In the genomic region with DNA sequence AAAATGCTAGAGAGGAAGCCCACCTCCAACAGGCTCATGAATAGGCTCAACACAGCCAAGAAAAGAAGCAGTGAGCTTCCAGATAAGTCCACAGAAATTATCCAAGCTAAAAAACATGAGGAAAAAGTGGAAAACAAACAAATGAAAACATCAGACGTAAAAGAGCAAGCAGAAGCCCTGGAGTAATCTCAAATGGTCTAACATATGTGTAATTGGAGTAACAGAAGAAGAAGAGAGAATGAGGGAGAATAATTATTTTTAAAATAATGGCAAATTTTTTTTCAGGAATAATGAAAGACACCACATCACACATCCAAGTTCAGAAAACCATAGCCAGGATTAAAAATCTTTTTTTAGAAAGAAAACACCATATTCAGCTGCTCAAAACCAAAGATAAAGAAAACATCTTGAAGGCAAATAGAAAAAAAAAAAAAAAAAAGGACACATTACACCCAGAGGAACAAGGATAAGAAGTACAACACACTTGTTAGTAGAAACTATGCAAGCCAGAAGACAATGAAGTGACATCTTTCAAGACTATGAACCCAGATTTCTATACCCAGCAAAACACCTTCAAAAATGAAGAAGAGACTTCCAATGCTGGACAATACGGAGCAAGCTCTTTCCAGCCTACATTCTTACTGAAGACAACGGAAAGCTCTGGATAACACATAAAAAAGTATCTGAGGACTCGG, we compare ENCODE assay signal across 1 cellular context.
TF ChIP-seq lines count a peak whose summit lies in the region.

No MANE protein-coding gene starts in this region.

TF ChIP-seq in K562, 482 proteins besides CTCF, POLR2A, EP300 and RAD21 (continued from another document and continues in another):
- TF ChIP-seq DPF2 (IDR thresholded peaks at IDR 0.05) (0 out of 2 replicates have a peak, but pooled peaks have one; percentile 42), ZZZ3 (IDR thresholded peaks at IDR 0.05) (no peak), CBFB (CRISPR knock-in tag; IDR thresholded peaks at IDR 0.05) (no peak), ZBTB17 (CRISPR knock-in tag; IDR thresholded peaks at IDR 0.05) (no peak), CEBPB (tag; IDR thresholded peaks at IDR 0.05) (no peak), CBX5 (IDR thresholded peaks at IDR 0.05; ENCODE audit: borderline replicate concordance, low read depth) (peak; percentile 96), KHSRP (IDR thresholded peaks at IDR 0.05) (no peak), SUPT5H (IDR thresholded peaks at IDR 0.05) (no peak), U2AF1 (optimal IDR thresholded peaks at IDR 0.05; ENCODE audit: low read depth, low read length) (no peak), PTRF (tag; IDR thresholded peaks at IDR 0.05) (no peak), ZNF316 (IDR thresholded peaks at IDR 0.05) (no peak), KLF6 (CRISPR knock-in tag; IDR thresholded peaks at IDR 0.05; ENCODE audit: borderline replicate concordance) (no peak), CHCHD3 (CRISPR knock-in tag; IDR thresholded peaks at IDR 0.05) (no peak), MIER1 (IDR thresholded peaks at IDR 0.05; ENCODE audit: low read depth) (peak; percentile 68; the same call in 1 of the 2 replicates), BCOR (IDR thresholded peaks at IDR 0.05) (no peak), ETV6 (IDR thresholded peaks at IDR 0.05; ENCODE audit: borderline replicate concordance in 1 of 2, low read depth in 2 of 2, low read length in 1 of 2) (no peak), ETV6 (CRISPR knock-in tag; IDR thresholded peaks at IDR 0.05; ENCODE audit: borderline replicate concordance) (no peak), POLR3A (IDR thresholded peaks at IDR 0.05; ENCODE audit: borderline replicate concordance, extremely low read depth, insufficient read depth, insufficient read length) (no peak), CBX3 (IDR thresholded peaks at IDR 0.05; ENCODE audit: borderline replicate concordance in 1 of 2, low read length in 2 of 2) (peak in 1 of 2 experiments; percentile 99; a peak in 2 of 3 replicates), XRCC4 (IDR thresholded peaks at IDR 0.05; ENCODE audit: extremely low read depth, insufficient read depth, insufficient read length) (no peak), JUN (IDR thresholded peaks at IDR 0.05; ENCODE audit: borderline replicate concordance, low read depth, low read length) (0 out of 2 replicates have a peak, but pooled peaks have one; percentile 22), JUN (CRISPR knock-in tag; IDR thresholded peaks at IDR 0.05; ENCODE audit: borderline replicate concordance) (no peak), SIX5 (IDR thresholded peaks at IDR 0.05; ENCODE audit: borderline replicate concordance in 1 of 2, insufficient read depth in 1 of 2, low read depth in 1 of 2, low read length in 2 of 2) (no peak), CTBP1 (IDR thresholded peaks at IDR 0.05; ENCODE audit: borderline replicate concordance) (no peak), MCM3 (IDR thresholded peaks at IDR 0.05) (no peak), TRIM28 (IDR thresholded peaks at IDR 0.05) (peak; percentile 99), LCOR (CRISPR knock-in tag; IDR thresholded peaks at IDR 0.05) (no peak), BCL6 (CRISPR knock-in tag; IDR thresholded peaks at IDR 0.05) (no peak), SMC3 (conservative IDR thresholded peaks at IDR 0.05; ENCODE audit: insufficient read depth, low read depth, low read length) (no peak), MEF2D (tag; conservative IDR thresholded peaks at IDR 0.05; ENCODE audit: low read depth) (no peak), NFIC (IDR thresholded peaks at IDR 0.05) (no peak), L3MBTL2 (IDR thresholded peaks at IDR 0.05) (no peak), ZNF12 (CRISPR knock-in tag; IDR thresholded peaks at IDR 0.05) (no peak), PPARD (CRISPR knock-in tag; IDR thresholded peaks at IDR 0.05) (no peak), PCBP1 (IDR thresholded peaks at IDR 0.05; ENCODE audit: low read depth, low read length, poor library complexity, severe bottlenecking) (no peak), ASH1L (IDR thresholded peaks at IDR 0.05; ENCODE audit: borderline replicate concordance, low read depth, partially characterized antibody) (peak; percentile 27), CREBBP (IDR thresholded peaks at IDR 0.05; ENCODE audit: low read depth, low read length) (no peak), ARNT (IDR thresholded peaks at IDR 0.05) (peak in 1 of 2 experiments; percentile 35; a peak in 1 of 4 replicates), MAFF (IDR thresholded peaks at IDR 0.05; ENCODE audit: low read length) (no peak), HNRNPL (IDR thresholded peaks at IDR 0.05; ENCODE audit: low read depth, low read length) (no peak)
- TF ChIP-seq, protein P1, sequence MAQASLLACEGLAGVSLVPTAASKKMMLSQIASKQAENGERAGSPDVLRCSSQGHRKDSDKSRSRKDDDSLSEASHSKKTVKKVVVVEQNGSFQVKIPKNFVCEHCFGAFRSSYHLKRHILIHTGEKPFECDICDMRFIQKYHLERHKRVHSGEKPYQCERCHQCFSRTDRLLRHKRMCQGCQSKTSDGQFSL (CRISPR knock-in tag; IDR thresholded peaks at IDR 0.05): no peak
- TF ChIP-seq, protein P1 (tag; IDR thresholded peaks at IDR 0.05): no peak
- TF ChIP-seq, protein P2, sequence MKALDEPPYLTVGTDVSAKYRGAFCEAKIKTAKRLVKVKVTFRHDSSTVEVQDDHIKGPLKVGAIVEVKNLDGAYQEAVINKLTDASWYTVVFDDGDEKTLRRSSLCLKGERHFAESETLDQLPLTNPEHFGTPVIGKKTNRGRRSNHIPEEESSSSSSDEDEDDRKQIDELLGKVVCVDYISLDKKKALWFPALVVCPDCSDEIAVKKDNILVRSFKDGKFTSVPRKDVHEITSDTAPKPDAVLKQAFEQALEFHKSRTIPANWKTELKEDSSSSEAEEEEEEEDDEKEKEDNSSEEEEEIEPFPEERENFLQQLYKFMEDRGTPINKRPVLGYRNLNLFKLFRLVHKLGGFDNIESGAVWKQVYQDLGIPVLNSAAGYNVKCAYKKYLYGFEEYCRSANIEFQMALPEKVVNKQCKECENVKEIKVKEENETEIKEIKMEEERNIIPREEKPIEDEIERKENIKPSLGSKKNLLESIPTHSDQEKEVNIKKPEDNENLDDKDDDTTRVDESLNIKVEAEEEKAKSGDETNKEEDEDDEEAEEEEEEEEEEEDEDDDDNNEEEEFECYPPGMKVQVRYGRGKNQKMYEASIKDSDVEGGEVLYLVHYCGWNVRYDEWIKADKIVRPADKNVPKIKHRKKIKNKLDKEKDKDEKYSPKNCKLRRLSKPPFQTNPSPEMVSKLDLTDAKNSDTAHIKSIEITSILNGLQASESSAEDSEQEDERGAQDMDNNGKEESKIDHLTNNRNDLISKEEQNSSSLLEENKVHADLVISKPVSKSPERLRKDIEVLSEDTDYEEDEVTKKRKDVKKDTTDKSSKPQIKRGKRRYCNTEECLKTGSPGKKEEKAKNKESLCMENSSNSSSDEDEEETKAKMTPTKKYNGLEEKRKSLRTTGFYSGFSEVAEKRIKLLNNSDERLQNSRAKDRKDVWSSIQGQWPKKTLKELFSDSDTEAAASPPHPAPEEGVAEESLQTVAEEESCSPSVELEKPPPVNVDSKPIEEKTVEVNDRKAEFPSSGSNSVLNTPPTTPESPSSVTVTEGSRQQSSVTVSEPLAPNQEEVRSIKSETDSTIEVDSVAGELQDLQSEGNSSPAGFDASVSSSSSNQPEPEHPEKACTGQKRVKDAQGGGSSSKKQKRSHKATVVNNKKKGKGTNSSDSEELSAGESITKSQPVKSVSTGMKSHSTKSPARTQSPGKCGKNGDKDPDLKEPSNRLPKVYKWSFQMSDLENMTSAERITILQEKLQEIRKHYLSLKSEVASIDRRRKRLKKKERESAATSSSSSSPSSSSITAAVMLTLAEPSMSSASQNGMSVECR (CRISPR knock-in tag; IDR thresholded peaks at IDR 0.05): no peak
- TF ChIP-seq, protein P3, sequence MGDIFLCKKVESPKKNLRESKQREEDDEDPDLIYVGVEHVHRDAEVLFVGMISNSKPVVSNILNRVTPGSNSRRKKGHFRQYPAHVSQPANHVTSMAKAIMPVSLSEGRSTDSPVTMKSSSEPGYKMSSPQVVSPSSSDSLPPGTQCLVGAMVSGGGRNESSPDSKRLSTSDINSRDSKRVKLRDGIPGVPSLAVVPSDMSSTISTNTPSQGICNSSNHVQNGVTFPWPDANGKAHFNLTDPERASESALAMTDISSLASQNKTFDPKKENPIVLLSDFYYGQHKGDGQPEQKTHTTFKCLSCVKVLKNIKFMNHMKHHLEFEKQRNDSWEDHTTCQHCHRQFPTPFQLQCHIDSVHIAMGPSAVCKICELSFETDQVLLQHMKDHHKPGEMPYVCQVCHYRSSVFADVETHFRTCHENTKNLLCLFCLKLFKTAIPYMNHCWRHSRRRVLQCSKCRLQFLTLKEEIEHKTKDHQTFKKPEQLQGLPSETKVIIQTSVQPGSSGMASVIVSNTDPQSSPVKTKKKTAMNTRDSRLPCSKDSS (IDR thresholded peaks at IDR 0.05; ENCODE audit: low read depth, partially characterized antibody): peak; percentile 97
- TF ChIP-seq, protein P4, sequence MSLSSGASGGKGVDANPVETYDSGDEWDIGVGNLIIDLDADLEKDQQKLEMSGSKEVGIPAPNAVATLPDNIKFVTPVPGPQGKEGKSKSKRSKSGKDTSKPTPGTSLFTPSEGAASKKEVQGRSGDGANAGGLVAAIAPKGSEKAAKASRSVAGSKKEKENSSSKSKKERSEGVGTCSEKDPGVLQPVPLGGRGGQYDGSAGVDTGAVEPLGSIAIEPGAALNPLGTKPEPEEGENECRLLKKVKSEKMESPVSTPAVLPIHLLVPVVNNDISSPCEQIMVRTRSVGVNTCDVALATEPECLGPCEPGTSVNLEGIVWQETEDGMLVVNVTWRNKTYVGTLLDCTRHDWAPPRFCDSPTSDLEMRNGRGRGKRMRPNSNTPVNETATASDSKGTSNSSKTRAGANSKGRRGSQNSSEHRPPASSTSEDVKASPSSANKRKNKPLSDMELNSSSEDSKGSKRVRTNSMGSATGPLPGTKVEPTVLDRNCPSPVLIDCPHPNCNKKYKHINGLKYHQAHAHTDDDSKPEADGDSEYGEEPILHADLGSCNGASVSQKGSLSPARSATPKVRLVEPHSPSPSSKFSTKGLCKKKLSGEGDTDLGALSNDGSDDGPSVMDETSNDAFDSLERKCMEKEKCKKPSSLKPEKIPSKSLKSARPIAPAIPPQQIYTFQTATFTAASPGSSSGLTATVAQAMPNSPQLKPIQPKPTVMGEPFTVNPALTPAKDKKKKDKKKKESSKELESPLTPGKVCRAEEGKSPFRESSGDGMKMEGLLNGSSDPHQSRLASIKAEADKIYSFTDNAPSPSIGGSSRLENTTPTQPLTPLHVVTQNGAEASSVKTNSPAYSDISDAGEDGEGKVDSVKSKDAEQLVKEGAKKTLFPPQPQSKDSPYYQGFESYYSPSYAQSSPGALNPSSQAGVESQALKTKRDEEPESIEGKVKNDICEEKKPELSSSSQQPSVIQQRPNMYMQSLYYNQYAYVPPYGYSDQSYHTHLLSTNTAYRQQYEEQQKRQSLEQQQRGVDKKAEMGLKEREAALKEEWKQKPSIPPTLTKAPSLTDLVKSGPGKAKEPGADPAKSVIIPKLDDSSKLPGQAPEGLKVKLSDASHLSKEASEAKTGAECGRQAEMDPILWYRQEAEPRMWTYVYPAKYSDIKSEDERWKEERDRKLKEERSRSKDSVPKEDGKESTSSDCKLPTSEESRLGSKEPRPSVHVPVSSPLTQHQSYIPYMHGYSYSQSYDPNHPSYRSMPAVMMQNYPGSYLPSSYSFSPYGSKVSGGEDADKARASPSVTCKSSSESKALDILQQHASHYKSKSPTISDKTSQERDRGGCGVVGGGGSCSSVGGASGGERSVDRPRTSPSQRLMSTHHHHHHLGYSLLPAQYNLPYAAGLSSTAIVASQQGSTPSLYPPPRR (CRISPR knock-in tag; IDR thresholded peaks at IDR 0.05; ENCODE audit: borderline replicate concordance): no peak
- TF ChIP-seq, protein P5, sequence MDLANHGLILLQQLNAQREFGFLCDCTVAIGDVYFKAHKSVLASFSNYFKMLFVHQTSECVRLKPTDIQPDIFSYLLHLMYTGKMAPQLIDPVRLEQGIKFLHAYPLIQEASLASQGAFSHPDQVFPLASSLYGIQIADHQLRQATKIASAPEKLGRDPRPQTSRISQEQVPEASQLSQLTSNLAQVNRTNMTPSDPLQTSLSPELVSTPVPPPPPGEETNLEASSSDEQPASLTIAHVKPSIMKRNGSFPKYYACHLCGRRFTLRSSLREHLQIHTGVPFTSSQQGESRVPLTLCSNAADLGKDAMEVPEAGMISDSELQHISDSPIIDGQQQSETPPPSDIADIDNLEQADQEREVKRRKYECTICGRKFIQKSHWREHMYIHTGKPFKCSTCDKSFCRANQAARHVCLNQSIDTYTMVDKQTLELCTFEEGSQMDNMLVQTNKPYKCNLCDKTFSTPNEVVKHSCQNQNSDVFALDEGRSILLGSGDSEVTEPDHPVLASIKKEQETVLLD (IDR thresholded peaks at IDR 0.05): no peak
- TF ChIP-seq, protein P6, sequence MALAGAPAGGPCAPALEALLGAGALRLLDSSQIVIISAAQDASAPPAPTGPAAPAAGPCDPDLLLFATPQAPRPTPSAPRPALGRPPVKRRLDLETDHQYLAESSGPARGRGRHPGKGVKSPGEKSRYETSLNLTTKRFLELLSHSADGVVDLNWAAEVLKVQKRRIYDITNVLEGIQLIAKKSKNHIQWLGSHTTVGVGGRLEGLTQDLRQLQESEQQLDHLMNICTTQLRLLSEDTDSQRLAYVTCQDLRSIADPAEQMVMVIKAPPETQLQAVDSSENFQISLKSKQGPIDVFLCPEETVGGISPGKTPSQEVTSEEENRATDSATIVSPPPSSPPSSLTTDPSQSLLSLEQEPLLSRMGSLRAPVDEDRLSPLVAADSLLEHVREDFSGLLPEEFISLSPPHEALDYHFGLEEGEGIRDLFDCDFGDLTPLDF (CRISPR knock-in tag; IDR thresholded peaks at IDR 0.05): no peak
- TF ChIP-seq, protein P7, sequence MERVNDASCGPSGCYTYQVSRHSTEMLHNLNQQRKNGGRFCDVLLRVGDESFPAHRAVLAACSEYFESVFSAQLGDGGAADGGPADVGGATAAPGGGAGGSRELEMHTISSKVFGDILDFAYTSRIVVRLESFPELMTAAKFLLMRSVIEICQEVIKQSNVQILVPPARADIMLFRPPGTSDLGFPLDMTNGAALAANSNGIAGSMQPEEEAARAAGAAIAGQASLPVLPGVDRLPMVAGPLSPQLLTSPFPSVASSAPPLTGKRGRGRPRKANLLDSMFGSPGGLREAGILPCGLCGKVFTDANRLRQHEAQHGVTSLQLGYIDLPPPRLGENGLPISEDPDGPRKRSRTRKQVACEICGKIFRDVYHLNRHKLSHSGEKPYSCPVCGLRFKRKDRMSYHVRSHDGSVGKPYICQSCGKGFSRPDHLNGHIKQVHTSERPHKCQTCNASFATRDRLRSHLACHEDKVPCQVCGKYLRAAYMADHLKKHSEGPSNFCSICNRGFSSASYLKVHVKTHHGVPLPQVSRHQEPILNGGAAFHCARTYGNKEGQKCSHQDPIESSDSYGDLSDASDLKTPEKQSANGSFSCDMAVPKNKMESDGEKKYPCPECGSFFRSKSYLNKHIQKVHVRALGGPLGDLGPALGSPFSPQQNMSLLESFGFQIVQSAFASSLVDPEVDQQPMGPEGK (CRISPR knock-in tag; IDR thresholded peaks at IDR 0.05; ENCODE audit: borderline replicate concordance): no peak
